In genomic region chr12:58262796-58263195, GRCh38 we compare ENCODE assay signal across 30 cellular contexts.
"Had no signal": no experiment of that assay in that cellular context is flagged by ENCODE, and none has a peak within 500 bp of the region (broad histone marks: within the 10 kb centered on the region; RNA-seq: fewer than 3 reads in every experiment).

No MANE protein-coding gene starts in this region.

- H3K4me3 ChIP-seq: body of pancreas, cardiac muscle cell, MG63, SJCRH30 had no signal

- H3K4me1 Mint-ChIP-seq: activated naive CD4-positive, alpha-beta T cell treated with anti-CD3 and anti-CD28 coated beads, Interleukin-2, amount 50 U/mL, for 24 hours; IgD-negative memory B cell had no signal

- H3K4me2 ChIP-seq: SK-N-SH had no signal

- H3K27ac ChIP-seq: body of pancreas, cardiac muscle cell, SJCRH30 had no signal

- H3K27me3 ChIP-seq: body of pancreas, cardiac muscle cell, MG63, SJCRH30 had no signal

- H3K4me1 ChIP-seq: body of pancreas, SJCRH30 had no signal

- H3K36me3 Mint-ChIP-seq: activated naive CD4-positive, alpha-beta T cell treated with anti-CD3 and anti-CD28 coated beads, Interleukin-2, amount 50 U/mL, for 24 hours; IgD-negative memory B cell; WTC11 had no signal

- H3K9ac ChIP-seq: SK-N-SH had no signal

- ATAC-seq: activated CD8-positive, alpha-beta T cell treated with anti-CD3 and anti-CD28 coated beads, Interleukin-2, amount 10 ng/mL, durations not matched to agents 7 days and 5 days; body of pancreas; Panc1; Right ventricle myocardium inferior; WTC11 had no signal

- H3K36me3 ChIP-seq: cardiac muscle cell, MG63, SJCRH30 had no signal

- DNase-seq: activated CD4-positive, alpha-beta T cell treated with anti-CD3 and anti-CD28 coated beads for 48 hours; activated CD4-positive, alpha-beta T cell treated with anti-CD3 and anti-CD28 coated beads, Interleukin-2, amount 50 U/mL, for 4 hours; activated CD4-positive, CD25-positive, alpha-beta regulatory T cell treated with anti-CD3 and anti-CD28 coated beads, Interleukin-2, amount 50 U/mL, for 72 hours; activated CD8-positive, alpha-beta memory T cell treated with anti-CD3 and anti-CD28 coated beads, Interleukin-2, amount 50 U/mL, for 48 hours; activated CD8-positive, alpha-beta T cell treated with anti-CD3 and anti-CD28 coated beads, Interleukin-2, amount 10 ng/mL, durations not matched to agents 7 days and 5 days; activated naive CD4-positive, alpha-beta T cell; activated T-cell treated with anti-CD3 and anti-CD28 coated beads, Interleukin-2, amount 50 U/mL, for 1 hour; aorta; body of pancreas; KG1; MG63; MV-4-11; NCI-H1092 treated with DMSO at 0.1 percent for 48 hours; NCI-H1436; NCI-H1694 treated with DMSO at 0.1 percent for 48 hours; NCI-H2029 treated with DMSO at 0.1 percent for 48 hours; NCI-H226; NCI-H526; NCI-H774; OCI-M1; RPMI8226; SK-N-SH; SW 1271 had no signal

- H3K27ac Mint-ChIP-seq: activated CD8-positive, alpha-beta T cell treated with anti-CD3 and anti-CD28 coated beads, Interleukin-2, amount 10 ng/mL, durations not matched to agents 7 days and 5 days; activated naive CD4-positive, alpha-beta T cell treated with anti-CD3 and anti-CD28 coated beads, Interleukin-2, amount 50 U/mL, for 24 hours; IgD-negative memory B cell; WTC11 had no signal

- H3K9me3 ChIP-seq: body of pancreas, MG63, SK-N-SH had no signal

- H3K4me3 Mint-ChIP-seq: activated CD8-positive, alpha-beta T cell treated with anti-CD3 and anti-CD28 coated beads, Interleukin-2, amount 10 ng/mL, durations not matched to agents 7 days and 5 days; activated naive CD4-positive, alpha-beta T cell treated with anti-CD3 and anti-CD28 coated beads, Interleukin-2, amount 50 U/mL, for 24 hours; IgD-negative memory B cell; WTC11 had no signal
